19 cellular contexts compared by ENCODE assay signal in the genomic region with DNA sequence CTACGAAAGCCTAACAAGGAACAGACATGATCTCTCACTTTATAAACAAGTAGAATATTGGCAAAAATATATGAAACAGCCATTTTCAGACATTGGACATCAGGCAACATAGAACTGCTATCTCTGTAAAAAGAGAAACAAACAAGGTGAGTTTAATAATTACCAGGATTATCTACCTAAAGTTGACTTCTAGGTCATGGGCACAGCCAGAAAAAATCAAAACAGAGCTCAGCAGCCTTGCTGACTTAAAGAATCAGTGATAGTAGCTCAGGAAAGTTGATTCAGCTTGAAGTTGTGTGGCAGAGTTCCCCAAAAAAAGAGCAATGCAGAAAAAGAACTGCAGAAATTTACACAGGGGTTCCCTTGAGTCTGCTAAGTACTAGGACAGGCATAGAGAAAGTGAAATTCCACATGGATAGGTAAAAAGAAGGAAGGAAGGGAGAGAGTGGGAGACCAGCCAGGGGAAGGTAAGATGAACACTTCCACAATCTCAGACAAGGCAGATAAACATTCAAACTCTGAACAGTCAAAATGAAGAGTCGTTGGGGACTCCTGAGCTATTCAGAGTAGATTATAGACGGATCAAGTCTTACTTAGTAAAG.
DNase-seq lines count a peak whose midpoint lies in the region; ATAC-seq, FAIRE-seq and TF ChIP-seq lines count a peak whose summit lies in the region.
"Had no signal": no experiment of that assay in that cellular context is flagged by ENCODE, and none has a peak within 500 bp of the region (broad histone marks: within the 10 kb centered on the region; RNA-seq: fewer than 3 reads in every experiment).

No MANE protein-coding gene starts in this region.

- H3K9me3 ChIP-seq in body of pancreas (no peaks in the 10 kb centered on the region), right lobe of liver (no peaks in the 10 kb centered on the region), small intestine (ENCODE audit: control insufficient read depth, low read depth) (no peaks in the 10 kb centered on the region)
- H3K9me3 ChIP-seq: BLaER1, HAP-1, SK-N-SH had no signal

- intact Hi-C loops in body of pancreas (cut with DNase I) (no loop called here), right lobe of liver (cut with DNase I) (no loop called here)

- H3K4me1 ChIP-seq in body of pancreas (peaks cover 32% of the 10 kb centered on the region), right lobe of liver (peaks cover 0 to 25% (median 12%) of the 10 kb centered on the region in 4 donors), small intestine (ENCODE audit: control insufficient read depth in 2 of 2, insufficient read depth in 1 of 2, low read depth in 1 of 2, low read length in 1 of 2) (peaks cover 0 to 8% of the 10 kb centered on the region in 2 donors)
- H3K4me1 ChIP-seq: BLaER1 had no signal

- peak overlapping the region in 3 of 4 donors; percentile 4 to 21 (median 9) for H3K27ac ChIP-seq in body of pancreas
- peak overlapping the region; percentile 48 to 54 (median 53) for H3K27ac ChIP-seq in right lobe of liver
- H3K27ac ChIP-seq in small intestine (ENCODE audit: low read depth in 1 of 2, low read length in 1 of 2) = no peak overlapping the region
- H3K27ac ChIP-seq: BLaER1 had no signal

- H3K27me3 ChIP-seq in body of pancreas (no peaks in the 10 kb centered on the region), right lobe of liver (no peaks in the 10 kb centered on the region), small intestine (ENCODE audit: control insufficient read depth in 2 of 2, insufficient read depth in 2 of 2, low read length in 2 of 2) (no peaks in the 10 kb centered on the region)
- H3K27me3 ChIP-seq: BLaER1 had no signal

- no peak for ATAC-seq in body of pancreas
- peak; percentile 89 to 94 (median 90) for ATAC-seq in right lobe of liver

- peak; percentile 29 for DNase-seq in Caki2 (ENCODE audit: low read depth)
- peak in 2 of 4 donors; percentile 4 to 21 for DNase-seq in body of pancreas
- peak in 1 of 3 donors; percentile 44 for DNase-seq in right lobe of liver
- peak; percentile 40 for DNase-seq in small intestine
- no peak for DNase-seq in NCI-H748 treated with DMSO at 0.1 percent for 48 hours (lab: John Stamatoyannopoulos, UW)
- DNase-seq in DMS79 treated with DMSO at 0.1 percent for 48 hours (lab: John Stamatoyannopoulos, UW) = no peak
- DNase-seq in activated CD4-positive, alpha-beta T cell treated with anti-CD3 and anti-CD28 coated beads, Interleukin-2, amount 50 U/mL, for 4 hours = no peak
- DNase-seq: CD4-positive, alpha-beta memory T cell; DMS79; MM.1S; NCI-H1092; NCI-H2081; NCI-H774; OCI-M1; SHP77; SK-N-SH had no signal

- no peak for FAIRE-seq in small intestine (lab: Jason Lieb, UNC)
- FAIRE-seq: HTR-8/SVneo had no signal

- no peak overlapping the region for H3K4me3 ChIP-seq in body of pancreas
- peak overlapping the region in 2 of 3 donors; percentile 14 to 31 for H3K4me3 ChIP-seq in right lobe of liver
- no peak overlapping the region for H3K4me3 ChIP-seq in small intestine (ENCODE audit: low read depth in 1 of 2, low read length in 2 of 2)
- H3K4me3 ChIP-seq: BLaER1, HAP-1 had no signal

- WGBS in body of pancreas, 2 donors = 26 to 34% methylated on average over 3 of the region's 3 CpGs
- WGBS in right lobe of liver (ENCODE audit: insufficient coverage, low coverage, low lambda C conversion rate, missing lambda C conversion rate) = 34% methylated on average over 3 of the region's 3 CpGs
- 16 to 54% (median 22%) methylated on average over 3 of the region's 3 CpGs for WGBS in small intestine, 3 donors

- TF ChIP-seq POLR2A in body of pancreas (IDR thresholded peaks at IDR 0.05) (no peak), right lobe of liver (IDR thresholded peaks at IDR 0.05) (no peak)

- TF ChIP-seq CTCF in body of pancreas (IDR thresholded peaks at IDR 0.05) (no peak), right lobe of liver (IDR thresholded peaks at IDR 0.05) (no peak)

- H3K36me3 ChIP-seq in body of pancreas (replicated peaks in 1 of 2; ENCODE audit: insufficient read depth in 1 of 2, low read depth in 2 of 2) = no peaks in the 10 kb centered on the region
- H3K36me3 ChIP-seq in right lobe of liver = no peaks in the 10 kb centered on the region
- H3K36me3 ChIP-seq in small intestine (ENCODE audit: control insufficient read depth in 2 of 2, insufficient read depth in 2 of 2, low read length in 2 of 2) = peaks cover 0 to 2% of the 10 kb centered on the region in 2 donors
- H3K36me3 ChIP-seq: BLaER1, HAP-1 had no signal

- in situ Hi-C loops in Caki2 (cut with HindIII; ENCODE audit: low pct_unique_long_range_greater_than_20kb, low sequenced_read_pairs) = no loop called here

Comparison
In these comparisons a context has a peak if more than half of its experiments do, and no peak if none do; other contexts are left out.
1. DNase-seq: peak in Caki2 (single experiment) and small intestine (single experiment); none in NCI-H748 treated with DMSO at 0.1 percent for 48 hours (single experiment), DMS79 treated with DMSO at 0.1 percent for 48 hours (single experiment) and activated CD4-positive, alpha-beta T cell treated with anti-CD3 and anti-CD28 coated beads, Interleukin-2, amount 50 U/mL, for 4 hours (0 of 2).
2. H3K27ac ChIP-seq: peak in body of pancreas (3 of 4) and right lobe of liver (3 of 3); none in small intestine (0 of 2).
3. H3K4me3 ChIP-seq: peak in right lobe of liver (2 of 3); none in body of pancreas (0 of 2) and small intestine (0 of 2).